8 cellular contexts compared by ENCODE assay signal in the genomic region with DNA sequence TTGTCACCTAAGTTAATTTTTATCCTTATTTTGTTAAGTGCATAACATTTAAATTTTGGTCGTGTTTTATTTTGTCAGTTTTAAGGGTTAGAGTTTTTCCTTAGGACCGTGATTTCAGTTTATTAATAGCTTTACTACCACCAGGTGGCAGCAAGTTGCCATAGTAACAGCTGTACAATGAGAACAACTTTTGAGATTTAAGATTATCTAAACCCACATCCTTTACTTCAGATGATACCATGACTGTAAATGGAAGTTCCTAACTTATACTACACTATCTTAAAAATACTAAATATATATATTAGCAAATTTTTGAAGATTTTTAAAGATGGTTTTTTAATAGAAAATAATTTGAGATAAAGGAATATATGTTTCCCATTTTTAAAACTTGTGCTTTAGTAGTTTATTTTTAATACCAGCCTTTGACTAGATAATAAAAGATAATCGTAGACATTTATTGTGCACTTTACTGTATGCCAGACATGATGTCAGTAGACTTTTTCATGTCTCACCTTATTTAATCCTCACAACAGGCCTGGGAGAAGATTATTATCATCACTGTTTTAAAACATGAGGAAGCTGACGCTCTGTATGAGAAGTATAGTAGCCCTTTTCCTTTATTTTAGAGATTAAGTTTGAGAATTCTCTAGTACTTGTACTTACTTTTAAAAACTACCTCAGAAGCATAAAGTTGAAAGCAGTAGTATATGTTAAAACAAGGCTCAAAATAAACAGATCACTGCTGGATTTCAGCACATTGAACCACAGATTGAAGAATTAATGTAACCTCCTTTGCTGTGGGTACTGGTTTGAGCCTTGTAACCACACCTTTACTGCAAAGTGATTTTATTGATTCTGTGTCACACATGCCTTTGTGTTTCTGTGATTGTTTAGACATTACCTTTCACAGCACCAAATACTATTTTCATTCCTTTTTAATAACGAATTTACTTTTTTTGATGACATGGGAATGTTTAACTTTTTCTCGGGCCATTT. TPM values are rescaled to one million over a fixed set of nuclear protein-coding genes. Genes with fewer than 3 reads are reported as not detected.
DNase-seq lines count a peak whose midpoint lies in the region; ATAC-seq and TF ChIP-seq lines count a peak whose summit lies in the region.

No MANE protein-coding gene starts in this region.

- H3K36me3 ChIP-seq in effector memory CD4-positive, alpha-beta T cell (ENCODE audit: control insufficient read depth, insufficient read depth, low read length), result peaks cover 16% of the 10 kb centered on the region
- no peaks in the 10 kb centered on the region for H3K36me3 ChIP-seq in mucosa of descending colon (ENCODE audit: low read depth)
- peaks cover 13 to 73% (median 26%) of the 10 kb centered on the region in 3 donors for H3K36me3 ChIP-seq in tibial artery

- H3K36me3 Mint-ChIP-seq in WTC11, result peaks cover 39% of the 10 kb centered on the region

- DNase-seq in EH (ENCODE audit: low read depth) (peak; percentile 71), LNCaP clone FGC (ENCODE audit: low read depth) (peak; percentile 26), WTC11 (ENCODE audit: low spot score) (no peak), mucosa of descending colon (peak in 1 of 3 donors; percentile 64), tibial artery (no peak)
- DNase-seq in effector memory CD4-positive, alpha-beta T cell, result peak; percentile 4 to 47 (median 17)

- CTCF ChIA-PET in WTC11 (lab: Charles Lee), result interaction anchor here (0.6 to 1.0 kb wide), 9 partner anchors 8 to 398 kb away, joined by 3 to 7 read pairs (median 4); no protein-coding TSS in a partner anchor

- H3K9me3 Mint-ChIP-seq in WTC11, result no peaks in the 10 kb centered on the region

- TF ChIP-seq CTCF in LNCaP clone FGC (IDR thresholded peaks at IDR 0.05; ENCODE audit: control insufficient read depth, extremely low read depth, insufficient read depth), result peak; percentile 52
- 0 out of 2 replicates have a peak, but pooled peaks have one; percentile 12 for TF ChIP-seq CTCF in WTC11 (IDR thresholded peaks at IDR 0.05)
- no peak for TF ChIP-seq CTCF in mucosa of descending colon (IDR thresholded peaks at IDR 0.05)
- peak; percentile 34 to 45 for TF ChIP-seq CTCF in tibial artery (IDR thresholded peaks at IDR 0.05)

- no peaks in the 10 kb centered on the region for H3K27me3 ChIP-seq in effector memory CD4-positive, alpha-beta T cell (replicated peaks; ENCODE audit: control insufficient read depth, insufficient read depth, low read length, poor library complexity, severe bottlenecking)
- H3K27me3 ChIP-seq in tibial artery, result no peaks in the 10 kb centered on the region

- peak overlapping the region; percentile 40 for H3K27ac ChIP-seq in effector memory CD4-positive, alpha-beta T cell (ENCODE audit: insufficient read depth, low read length, poor library complexity, severe bottlenecking)
- no peak overlapping the region for H3K27ac ChIP-seq in tibial artery

- H3K4me1 Mint-ChIP-seq in WTC11, result no peaks in the 10 kb centered on the region

- peaks cover 7% of the 10 kb centered on the region for H3K4me1 ChIP-seq in effector memory CD4-positive, alpha-beta T cell (ENCODE audit: control insufficient read depth, insufficient read depth, low read length, poor library complexity, severe bottlenecking)
- H3K4me1 ChIP-seq in mucosa of descending colon (ENCODE audit: low read depth) (no peaks in the 10 kb centered on the region), tibial artery (no peaks in the 10 kb centered on the region)

- H3K9me3 ChIP-seq in effector memory CD4-positive, alpha-beta T cell (ENCODE audit: control insufficient read depth, low read length), result no peaks in the 10 kb centered on the region
- H3K9me3 ChIP-seq in mucosa of descending colon (no peaks in the 10 kb centered on the region), tibial artery (no peaks in the 10 kb centered on the region)

- no peak overlapping the region for H3K4me3 Mint-ChIP-seq in WTC11

- no peak overlapping the region for H3K27ac Mint-ChIP-seq in WTC11

- intact Hi-C loops in mucosa of descending colon (cut with DNase I, micrococcal nuclease), result no loop called here
- intact Hi-C loops in tibial artery (cut with DNase I; ENCODE audit: low total_unique reads), result no loop called here

- H3K4me3 ChIP-seq in LNCaP clone FGC (ENCODE audit: low read depth, low read length) (no peak overlapping the region), mucosa of descending colon (no peak overlapping the region), tibial artery (no peak overlapping the region)
- no peak overlapping the region for H3K4me3 ChIP-seq in effector memory CD4-positive, alpha-beta T cell (ENCODE audit: insufficient read depth, low read depth, low read length, poor library complexity, severe bottlenecking)

- POLR2A ChIA-PET in WTC11 (lab: Charles Lee), result no interaction called here

- ATAC-seq in GM21515 (IDR thresholded peaks at IDR 0.05; ENCODE audit: unreplicated experiment) (peak; percentile 59), WTC11 (no peak), mucosa of descending colon (peak; percentile 67), GM19324 (IDR thresholded peaks at IDR 0.05; ENCODE audit: low FRiP score, unreplicated experiment) (no peak)

- H3K27me3 Mint-ChIP-seq in WTC11 (ENCODE audit: low read depth), result no peaks in the 10 kb centered on the region

TF ChIP-seq in WTC11, 78 proteins besides CTCF, POLR2A, EP300 and RAD21:
- TF ChIP-seq, protein P1, sequence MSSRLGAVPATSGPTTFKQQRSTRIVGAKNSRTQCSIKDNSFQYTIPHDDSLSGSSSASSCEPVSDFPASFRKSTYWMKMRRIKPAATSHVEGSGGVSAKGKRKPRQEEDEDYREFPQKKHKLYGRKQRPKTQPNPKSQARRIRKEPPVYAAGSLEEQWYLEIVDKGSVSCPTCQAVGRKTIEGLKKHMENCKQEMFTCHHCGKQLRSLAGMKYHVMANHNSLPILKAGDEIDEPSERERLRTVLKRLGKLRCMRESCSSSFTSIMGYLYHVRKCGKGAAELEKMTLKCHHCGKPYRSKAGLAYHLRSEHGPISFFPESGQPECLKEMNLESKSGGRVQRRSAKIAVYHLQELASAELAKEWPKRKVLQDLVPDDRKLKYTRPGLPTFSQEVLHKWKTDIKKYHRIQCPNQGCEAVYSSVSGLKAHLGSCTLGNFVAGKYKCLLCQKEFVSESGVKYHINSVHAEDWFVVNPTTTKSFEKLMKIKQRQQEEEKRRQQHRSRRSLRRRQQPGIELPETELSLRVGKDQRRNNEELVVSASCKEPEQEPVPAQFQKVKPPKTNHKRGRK (CRISPR knock-in tag; IDR thresholded peaks at IDR 0.05; ENCODE audit: borderline replicate concordance), result no peak

RNA-seq across cellular contexts. Expression of a gene that starts 27.5 kb away (rescaled TPM):
- total RNA-seq in WTC11 (2021) (34.2 to 38.4 TPM (median 34.6 TPM) in 3 replicates), mucosa of descending colon (10 to 100 TPM; 55.7 to 67.8 (median 66.5) TPM)

Comparison
In these comparisons a context has a peak if more than half of its experiments do, and no peak if none do; other contexts are left out.
1. DNase-seq: peak in EH (single experiment), LNCaP clone FGC (single experiment) and effector memory CD4-positive, alpha-beta T cell (3 of 3); none in WTC11 (single experiment) and tibial artery (0 of 2).
2. ATAC-seq: peak in GM21515 (single experiment) and mucosa of descending colon (single experiment); none in WTC11 (single experiment) and GM19324 (single experiment).